ENCODE assay signal across 14 cellular contexts in genomic region chr4:152684007-152684406, GRCh38. TPM values are rescaled to one million over a fixed set of nuclear protein-coding genes. Genes with fewer than 3 reads are reported as not detected.
A peak's percentile ranks its signal among the peaks of the same experiment; 100 is the strongest.
DNase-seq lines count a peak whose midpoint lies in the region; ATAC-seq, FAIRE-seq and TF ChIP-seq lines count a peak whose summit lies in the region.
"Had no signal": no experiment of that assay in that cellular context is flagged by ENCODE, and none has a peak within 500 bp of the region (broad histone marks: within the 10 kb centered on the region; RNA-seq: fewer than 3 reads in every experiment).

No MANE protein-coding gene starts in this region.

- H2AFZ ChIP-seq in H1 (ENCODE audit: low read length) = 0 out of 2 replicates have a peak overlapping the region, but pooled peaks have one; percentile 3

- no peak overlapping the region for H3K14ac ChIP-seq in H1 (ENCODE audit: insufficient read length)

- H2BK20ac ChIP-seq in H1 (ENCODE audit: low read length) = no peak overlapping the region

- peaks cover 0 to 2% (median 0%) of the 10 kb centered on the region in 4 experiments; a peak in 1 of 7 replicates for H3K4me1 ChIP-seq in H1 (replicated peaks in 1 of 4; ENCODE audit: control insufficient read depth in 3 of 4, insufficient read depth in 4 of 4, low read length in 3 of 4)

- H3K27ac ChIP-seq in H1 (ENCODE audit: low read depth, low read length) = no peak overlapping the region
- H3K27ac ChIP-seq: HL-60 had no signal

- no peak overlapping the region for H3K4me2 ChIP-seq in H1 (ENCODE audit: insufficient read depth in 1 of 2, low read depth in 2 of 2, low read length in 2 of 2)

- CTCF ChIA-PET in H1 (lab: Charles Lee; ENCODE audit: partially characterized antibody) = interaction anchor here (0.9 to 1.5 kb wide), 5 partner anchors 10 to 103 kb away, joined by 3 to 5 read pairs (median 4); no protein-coding TSS in a partner anchor
- CTCF ChIA-PET in MCF 10A (lab: Yijun Ruan, JAX) = interaction anchor here (0.5 to 1.2 kb wide), 3 partner anchors 51 to 181 kb away, joined by 3 to 9 read pairs (median 3); no protein-coding TSS in a partner anchor

- no peak overlapping the region for H4K8ac ChIP-seq in H1 (ENCODE audit: extremely low read depth, insufficient read depth, low read length)

- H2BK5ac ChIP-seq in H1 (ENCODE audit: low read depth, low read length) = no peak overlapping the region

- no peak overlapping the region for H3K4ac ChIP-seq in H1 (replicated peaks; ENCODE audit: insufficient read length, low read depth, low read length)

- no peaks in the 10 kb centered on the region for H3K36me3 ChIP-seq in H1 (ENCODE audit: control insufficient read depth in 2 of 4, insufficient read depth in 4 of 4, low read length in 3 of 4)

- WGBS in H1 (ENCODE audit: extremely low coverage in 1 of 2, insufficient coverage in 1 of 2, insufficient read length in 1 of 2, insufficient replicate concordance in 2 of 2, low coverage in 1 of 2, low lambda C conversion rate in 2 of 2, missing lambda C conversion rate in 1 of 2), 2 experiments = 87% methylated on average over 3 of the region's 3 CpGs; no CpG with 5 or more reads in 1 of the 2 experiments

- TF ChIP-seq EP300 in H1 (IDR thresholded peaks at IDR 0.05; ENCODE audit: borderline replicate concordance in 1 of 2, low read depth in 2 of 2, low read length in 2 of 2) = no peak

- TF ChIP-seq RAD21 in H1 (IDR thresholded peaks at IDR 0.05 in 1 of 2, conservative IDR thresholded peaks at IDR 0.05 in 1 of 2; ENCODE audit: low read depth in 2 of 2, low read length in 2 of 2) = no peak

- no peak overlapping the region for H3K4me3 Mint-ChIP-seq in MCF 10A (ENCODE audit: unreplicated experiment)

- H3K4me1 Mint-ChIP-seq in MCF 10A (ENCODE audit: insufficient read depth, unreplicated experiment) = peaks cover 10% of the 10 kb centered on the region

- BruUV-seq in MCF 10A (replicated peaks; lab: Mats Ljungman, UMichigan) = no TSS peak

- no peaks in the 10 kb centered on the region for H3K27me3 Mint-ChIP-seq in MCF 10A (ENCODE audit: insufficient read depth, unreplicated experiment)

- no peak overlapping the region for H4K91ac ChIP-seq in H1 (replicated peaks; ENCODE audit: insufficient read length, low read length)

- TF ChIP-seq POLR2A in H1 (IDR thresholded peaks at IDR 0.05; ENCODE audit: control extremely low read depth in 1 of 2, low read depth in 2 of 2, low read length in 2 of 2) = no peak

- H3K9me3 ChIP-seq in H1 (ENCODE audit: insufficient read depth in 2 of 2, low read depth in 1 of 2, low read length in 1 of 2) = no peaks in the 10 kb centered on the region

- H2BK12ac ChIP-seq in H1 (ENCODE audit: low read depth, low read length) = no peak overlapping the region

- no peak overlapping the region for H3K9ac ChIP-seq in H1 (replicated peaks in 1 of 4; ENCODE audit: extremely low read depth in 1 of 4, low read depth in 3 of 4, low read length in 3 of 4)

- no peak for FAIRE-seq in H1 (lab: Jason Lieb, UNC)
- FAIRE-seq: endometrium had no signal

- POLR2A ChIA-PET in H1 (lab: Charles Lee; ENCODE audit: partially characterized antibody) = interaction anchor here (0.8 to 1.2 kb wide), 2 partner anchors 16 to 25 kb away, joined by 3 read pairs; no protein-coding TSS in a partner anchor
- POLR2A ChIA-PET in MCF 10A (lab: Yijun Ruan, JAX) = no interaction called here

- no peak overlapping the region for H2AK5ac ChIP-seq in H1 (ENCODE audit: low read depth, low read length)

- H2BK120ac ChIP-seq in H1 (replicated peaks; ENCODE audit: low read depth, low read length) = no peak overlapping the region

- H2BK15ac ChIP-seq in H1 (ENCODE audit: low read length) = no peak overlapping the region

- no peak overlapping the region for H3K56ac ChIP-seq in H1 (replicated peaks; ENCODE audit: insufficient read length, low read depth, low read length)

- peaks cover 0 to 4% (median 2%) of the 10 kb centered on the region in 4 experiments; a peak in 2 of 7 replicates for H3K27me3 ChIP-seq in H1 (replicated peaks in 1 of 4; ENCODE audit: control insufficient read depth in 3 of 4, extremely low read depth in 1 of 4, insufficient read depth in 3 of 4, low read length in 3 of 4)

- H3K9me3 Mint-ChIP-seq in MCF 10A (ENCODE audit: unreplicated experiment) = no peaks in the 10 kb centered on the region

- no peak overlapping the region for H3K27ac Mint-ChIP-seq in MCF 10A (ENCODE audit: low read depth, unreplicated experiment)

- peak; percentile 59 for ATAC-seq in GM18511 (IDR thresholded peaks at IDR 0.05; ENCODE audit: unreplicated experiment)
- peak; percentile 49 for ATAC-seq in GM21367 (IDR thresholded peaks at IDR 0.05; ENCODE audit: unreplicated experiment)
- peak; percentile 51 for ATAC-seq in HG03066 (IDR thresholded peaks at IDR 0.05; ENCODE audit: low read depth, unreplicated experiment)
- no peak for ATAC-seq in sciatic nerve
- ATAC-seq: left lobe of liver had no signal

- H3K36me3 Mint-ChIP-seq in MCF 10A (ENCODE audit: insufficient read depth, unreplicated experiment) = no peaks in the 10 kb centered on the region
- H3K36me3 Mint-ChIP-seq: CD4-positive, CD25-positive, alpha-beta regulatory T cell had no signal

- TF ChIP-seq CTCF in H1 (IDR thresholded peaks at IDR 0.05; ENCODE audit: control extremely low read depth in 1 of 3, insufficient read depth in 1 of 3, low read depth in 1 of 3, low read length in 3 of 3) = no peak
- no peak for TF ChIP-seq CTCF in MCF 10A (IDR thresholded peaks at IDR 0.05; ENCODE audit: unreplicated experiment)

- no peaks in the 10 kb centered on the region for H3K79me1 ChIP-seq in H1 (ENCODE audit: low read depth, low read length)

- H3K79me2 ChIP-seq in H1 (ENCODE audit: control insufficient read depth in 1 of 2, insufficient read depth in 2 of 2, low read length in 2 of 2) = no peaks in the 10 kb centered on the region

- peaks cover 4% of the 10 kb centered on the region; the same call in 1 of the 2 replicates for H3K23me2 ChIP-seq in H1 (ENCODE audit: low read depth, low read length)

- no peak overlapping the region for H3K23ac ChIP-seq in H1 (ENCODE audit: insufficient read length)

- no peak overlapping the region for H3K18ac ChIP-seq in H1 (ENCODE audit: extremely low read depth, low read length)

- no peak for DNase-seq in H1 (ENCODE audit: low read depth in 1 of 2, low spot score in 2 of 2)
- no peak for DNase-seq in MCF 10A (ENCODE audit: unreplicated experiment)
- DNase-seq in NCI-H1105 (lab: John Stamatoyannopoulos, UW) = no peak
- DNase-seq in sciatic nerve (ENCODE audit: low spot score) = no peak
- no peak for DNase-seq in NCI-H524 treated with DMSO at 0.1 percent for 48 hours (lab: John Stamatoyannopoulos, UW)
- DNase-seq: NCI-H510A treated with DMSO at 0.1 percent for 48 hours; stimulated activated CD4-positive, alpha-beta T cell treated with anti-CD3 and anti-CD28 coated beads, Interleukin-15, amount 100 ng/mL, for 24 hours had no signal

- no peak overlapping the region for H3K4me3 ChIP-seq in H1 (ENCODE audit: extremely low read depth in 1 of 4, insufficient read depth in 2 of 4, low read depth in 3 of 4, low read length in 4 of 4)

- no peak overlapping the region for H4K5ac ChIP-seq in H1 (ENCODE audit: insufficient read length, low read depth, low read length)

- no peaks in the 10 kb centered on the region for H4K20me1 ChIP-seq in H1 (replicated peaks in 1 of 2; ENCODE audit: control insufficient read depth in 1 of 2, insufficient read depth in 2 of 2, low read length in 2 of 2)

- intact Hi-C loops in MCF 10A (cut with micrococcal nuclease) = no loop called here
- intact Hi-C loops in sciatic nerve (cut with DNase I) = no loop called here

TF ChIP-seq in H1, 55 proteins besides CTCF, POLR2A, EP300 and RAD21:
- TF ChIP-seq USF2 (IDR thresholded peaks at IDR 0.05; ENCODE audit: low read length) (no peak), JUND (IDR thresholded peaks at IDR 0.05; ENCODE audit: low read length) (no peak), PHF8 (conservative IDR thresholded peaks at IDR 0.05; ENCODE audit: low read depth, low read length) (no peak), SRF (IDR thresholded peaks at IDR 0.05; ENCODE audit: low read depth, low read length) (no peak), BCL11A (IDR thresholded peaks at IDR 0.05; ENCODE audit: low read depth in 2 of 2, low read length in 2 of 2) (no peak), TCF12 (IDR thresholded peaks at IDR 0.05; ENCODE audit: low read depth, low read length) (no peak), KDM4A (IDR thresholded peaks at IDR 0.05; ENCODE audit: low read depth, low read length, severe bottlenecking) (no peak), MAX (IDR thresholded peaks at IDR 0.05) (no peak), SP2 (IDR thresholded peaks at IDR 0.05; ENCODE audit: low read length) (no peak), CTBP2 (IDR thresholded peaks at IDR 0.05; ENCODE audit: borderline replicate concordance, insufficient read depth, insufficient read length, low read length) (no peak), ASH2L (IDR thresholded peaks at IDR 0.05; ENCODE audit: low read length) (no peak), SIRT6 (IDR thresholded peaks at IDR 0.05; ENCODE audit: low read length) (no peak), RFX5 (IDR thresholded peaks at IDR 0.05; ENCODE audit: borderline replicate concordance, low read depth, low read length) (no peak)

RNA-seq across cellular contexts. Expression of gene TMEM154, which starts 4.2 kb away (rescaled TPM):
- total RNA-seq in H1 (2021; fragmentation: NEBNext Ultra II Directional; extraction: Animal tissue kit (Norgen Biotek cat#: 25700)) = 1.2 and 1.5 TPM in 2 replicates
- polyA plus RNA-seq in H1 (2011; rRNA removed) = 0.22 and 0.33 TPM in 2 replicates
- 0.27 TPM for polyA plus RNA-seq in H1 (2011; cell fraction: cytosol; rRNA removed)
- polyA plus RNA-seq in H1 (2011; cell fraction: nucleus; rRNA removed) = 0.31 TPM
- 0.18 to 0.99 TPM (median 0.69 TPM) in 4 replicates for polyA plus RNA-seq in H1 (2012, experiment 1 of 2)
- polyA plus RNA-seq in H1 (2012, experiment 2 of 2) = 0.03 TPM
- 1.1 TPM for polyA plus RNA-seq in H1 (2013, experiment 1 of 2)
- polyA plus RNA-seq in H1 (2013, experiment 2 of 2) = 1.9 TPM
- polyA minus RNA-seq in H1 (2011; rRNA and poly(A)+ RNA removed) = 0.85 and 1.0 TPM in 2 replicates
- not detected for polyA minus RNA-seq in H1 (2011; cell fraction: cytosol; rRNA and poly(A)+ RNA removed)
- 1.9 TPM for polyA minus RNA-seq in H1 (2011; cell fraction: nucleus; rRNA and poly(A)+ RNA removed)
- total RNA-seq in MCF 10A (2022) (37.9 and 41.5 TPM in 2 replicates), sciatic nerve (3.7 TPM)
